Comparison of ENCODE assay signal across 27 cellular contexts in the genomic region with DNA sequence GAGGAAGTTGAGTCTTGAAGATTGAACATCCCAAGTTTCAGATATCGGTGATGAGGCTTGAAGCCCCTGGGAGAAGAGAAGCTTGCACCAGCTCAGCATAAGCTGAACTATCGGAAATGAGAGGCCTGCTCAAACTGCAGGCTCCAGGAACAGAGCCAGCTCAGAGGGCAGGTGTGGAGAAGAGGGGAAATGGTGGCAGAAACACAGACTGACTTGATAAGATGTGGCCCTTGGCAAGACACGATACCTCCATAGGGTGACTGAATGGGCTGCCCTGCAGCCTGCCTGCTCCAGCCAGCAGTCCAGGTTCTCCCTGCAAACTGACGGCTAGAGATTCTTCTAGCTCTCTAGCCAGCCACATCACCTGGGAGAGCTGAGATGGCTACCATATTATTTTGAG.
"Had no signal": no experiment of that assay in that cellular context is flagged by ENCODE, and none has a peak within 500 bp of the region (broad histone marks: within the 10 kb centered on the region; RNA-seq: fewer than 3 reads in every experiment).

No MANE protein-coding gene starts in this region.

- H3K4me3 Mint-ChIP-seq: activated CD4-positive, alpha-beta memory T cell treated with anti-CD3 and anti-CD28 coated beads for 36 hours; activated CD4-positive, alpha-beta T cell treated with anti-CD3 and anti-CD28 coated beads, Interleukin-2, amount 10 ng/mL, durations not matched to agents 7 days and 5 days; activated naive CD8-positive, alpha-beta T cell treated with anti-CD3 and anti-CD28 coated beads, Interleukin-2, amount 50 U/mL, for 24 hours; activated T-cell treated with anti-CD3 and anti-CD28 coated beads, Interleukin-2, amount 50 U/mL, for 4 hours; T-helper 17 cell; WTC11 had no signal

- H3K27ac Mint-ChIP-seq: activated CD4-positive, alpha-beta memory T cell treated with anti-CD3 and anti-CD28 coated beads for 36 hours; activated CD4-positive, alpha-beta T cell treated with anti-CD3 and anti-CD28 coated beads, Interleukin-2, amount 10 ng/mL, durations not matched to agents 7 days and 5 days; activated naive CD4-positive, alpha-beta T cell treated with anti-CD3 and anti-CD28 coated beads, Interleukin-2, amount 50 U/mL, for 72 hours; activated naive CD8-positive, alpha-beta T cell treated with anti-CD3 and anti-CD28 coated beads, Interleukin-2, amount 50 U/mL, for 24 hours; T-helper 17 cell; WTC11 had no signal

- H3K36me3 ChIP-seq: ascending aorta, colonic mucosa, Peyer's patch had no signal

- H3K9me3 Mint-ChIP-seq: activated CD4-positive, alpha-beta memory T cell treated with anti-CD3 and anti-CD28 coated beads for 36 hours; activated CD4-positive, alpha-beta T cell treated with anti-CD3 and anti-CD28 coated beads, Interleukin-2, amount 10 ng/mL, durations not matched to agents 7 days and 5 days; activated naive CD4-positive, alpha-beta T cell treated with anti-CD3 and anti-CD28 coated beads, Interleukin-2, amount 50 U/mL, for 72 hours; activated naive CD8-positive, alpha-beta T cell treated with anti-CD3 and anti-CD28 coated beads, Interleukin-2, amount 50 U/mL, for 24 hours; activated T-cell treated with anti-CD3 and anti-CD28 coated beads, Interleukin-2, amount 50 U/mL, for 4 hours had no signal

- H3K9me3 ChIP-seq: ascending aorta, body of pancreas, colonic mucosa, Peyer's patch had no signal

- H3K27me3 ChIP-seq: ascending aorta, body of pancreas, colonic mucosa, Peyer's patch had no signal

- H3K4me1 Mint-ChIP-seq: activated CD4-positive, alpha-beta T cell treated with anti-CD3 and anti-CD28 coated beads, Interleukin-2, amount 10 ng/mL, durations not matched to agents 7 days and 5 days; activated naive CD8-positive, alpha-beta T cell treated with anti-CD3 and anti-CD28 coated beads, Interleukin-2, amount 50 U/mL, for 24 hours; T-helper 17 cell had no signal

- ATAC-seq: activated naive CD4-positive, alpha-beta T cell treated with anti-CD3 and anti-CD28 coated beads, Interleukin-2, amount 50 U/mL, for 72 hours; activated naive CD8-positive, alpha-beta T cell treated with anti-CD3 and anti-CD28 coated beads, Interleukin-2, amount 50 U/mL, for 24 hours; activated T-cell treated with anti-CD3 and anti-CD28 coated beads, Interleukin-2, amount 50 U/mL, for 4 hours; body of pancreas; K562; T-helper 17 cell; WTC11 had no signal

- DNase-seq: activated CD4-positive, alpha-beta memory T cell treated with anti-CD3 and anti-CD28 coated beads for 36 hours; activated CD4-positive, alpha-beta T cell treated with anti-CD3 and anti-CD28 coated beads, Interleukin-2, amount 10 ng/mL, durations not matched to agents 7 days and 5 days; activated CD8-positive, alpha-beta memory T cell treated with anti-CD3 and anti-CD28 coated beads for 24 hours; activated effector memory CD4-positive, alpha-beta T cell treated with anti-CD3 and anti-CD28 coated beads, Interleukin-2, amount 50 U/mL, for 16 hours; activated naive CD4-positive, alpha-beta T cell treated with Interleukin-2 at 50 U/mL for 16 hours; activated naive CD8-positive, alpha-beta T cell treated with anti-CD3 and anti-CD28 coated beads, Interleukin-2, amount 50 U/mL, for 24 hours; activated T-cell treated with anti-CD3 and anti-CD28 coated beads, Interleukin-2, amount 50 U/mL, for 4 hours; amniotic stem cell; body of pancreas; cerebellar nuclear complex; colonic mucosa; Kasumi-1; NCI-H1105; NCI-H1436; NCI-H1694 treated with DMSO at 0.1 percent for 48 hours; NCI-H2029 treated with DMSO at 0.1 percent for 48 hours; NCI-H2227 treated with DMSO at 0.1 percent for 48 hours; NCI-H524 treated with DMSO at 0.1 percent for 48 hours; NCI-H748 treated with DMSO at 0.1 percent for 48 hours; Peyer's patch; SHP77 treated with DMSO at 0.1 percent for 48 hours; T-helper 17 cell; T-helper 9 cell had no signal

- H3K4me1 ChIP-seq: ascending aorta, body of pancreas, colonic mucosa, Peyer's patch had no signal

- H3K36me3 Mint-ChIP-seq: activated CD4-positive, alpha-beta memory T cell treated with anti-CD3 and anti-CD28 coated beads for 36 hours; activated naive CD4-positive, alpha-beta T cell treated with anti-CD3 and anti-CD28 coated beads, Interleukin-2, amount 50 U/mL, for 72 hours had no signal

- H3K27ac ChIP-seq: ascending aorta, body of pancreas, colonic mucosa, Peyer's patch had no signal

- H3K4me3 ChIP-seq: ascending aorta, body of pancreas, colonic mucosa, K562, Peyer's patch had no signal

- H3K27me3 Mint-ChIP-seq: T-helper 17 cell had no signal
